In the genomic region with DNA sequence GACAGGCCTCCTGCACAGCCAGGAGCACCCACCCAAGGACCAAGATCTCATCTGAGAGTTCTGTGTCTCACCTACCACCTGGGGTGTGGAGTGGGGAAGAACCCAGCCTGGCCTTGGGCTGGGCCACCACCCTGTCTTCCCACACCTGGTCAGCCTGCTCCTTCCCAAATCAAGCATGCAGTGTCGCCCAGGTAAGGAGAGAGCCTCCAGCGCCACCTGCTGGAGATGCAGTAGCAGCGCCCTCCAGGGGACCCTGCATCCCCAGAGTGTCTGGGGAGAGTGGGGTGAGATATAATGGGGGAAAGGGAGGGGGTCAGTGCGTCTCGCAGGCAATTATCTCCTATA, we compare ENCODE assay signal across 9 cellular contexts. TPM values are rescaled to one million over a fixed set of nuclear protein-coding genes. Genes with fewer than 3 reads are reported as not detected.
DNase-seq lines count a peak whose midpoint lies in the region; ATAC-seq and TF ChIP-seq lines count a peak whose summit lies in the region.
"Had no signal": no experiment of that assay in that cellular context is flagged by ENCODE, and none has a peak within 500 bp of the region (broad histone marks: within the 10 kb centered on the region; RNA-seq: fewer than 3 reads in every experiment).

No MANE protein-coding gene starts in this region.

- H3K4me2 ChIP-seq in SU-DHL-6 (ENCODE audit: low read depth, low read length, poor library complexity, severe bottlenecking), result no peak overlapping the region

- no peak overlapping the region for H3K4me3 Mint-ChIP-seq in activated naive CD8-positive, alpha-beta T cell treated with anti-CD3 and anti-CD28 coated beads, Interleukin-2, amount 50 U/mL, for 24 hours

- H3K36me3 ChIP-seq in SU-DHL-6 (ENCODE audit: low read length), result no peaks in the 10 kb centered on the region

- no peaks in the 10 kb centered on the region for H3K4me1 Mint-ChIP-seq in activated naive CD8-positive, alpha-beta T cell treated with anti-CD3 and anti-CD28 coated beads, Interleukin-2, amount 50 U/mL, for 24 hours

- H3K27ac ChIP-seq in SU-DHL-6 (ENCODE audit: low read depth, low read length) (no peak overlapping the region), right cardiac atrium (ENCODE audit: low read length) (no peak overlapping the region)

- H3K9ac ChIP-seq in SU-DHL-6 (ENCODE audit: low read length), result no peak overlapping the region

- H2AFZ ChIP-seq in SU-DHL-6 (ENCODE audit: low read depth, low read length, severe bottlenecking), result no peak overlapping the region

- TF ChIP-seq CTCF in SU-DHL-6 (IDR thresholded peaks at IDR 0.05; ENCODE audit: insufficient read depth, low read length, poor library complexity, severe bottlenecking), result peak; percentile 98

- WGBS in right cardiac atrium, result 0% methylated on average over 5 of the region's 5 CpGs

- intact Hi-C loops in right cardiac atrium (cut with DNase I), result loop anchor here (1.0 to 5.0 kb wide), 3 partner anchors 55 to 57 kb away; no protein-coding TSS in a partner anchor

- H3K27me3 ChIP-seq in SU-DHL-6 (ENCODE audit: low read length) (no peaks in the 10 kb centered on the region), right cardiac atrium (ENCODE audit: control insufficient read depth, insufficient read depth) (no peaks in the 10 kb centered on the region)

- H3K9me3 Mint-ChIP-seq in activated naive CD8-positive, alpha-beta T cell treated with anti-CD3 and anti-CD28 coated beads, Interleukin-2, amount 50 U/mL, for 24 hours, result no peaks in the 10 kb centered on the region

- H3K36me3 Mint-ChIP-seq in activated naive CD8-positive, alpha-beta T cell treated with anti-CD3 and anti-CD28 coated beads, Interleukin-2, amount 50 U/mL, for 24 hours (ENCODE audit: low read depth), result no peaks in the 10 kb centered on the region

- H3K4me3 ChIP-seq in SU-DHL-6 (ENCODE audit: insufficient read depth, low read length, poor library complexity, severe bottlenecking) (no peak overlapping the region), right cardiac atrium (ENCODE audit: low read length) (no peak overlapping the region)

- no peak overlapping the region for H3K27ac Mint-ChIP-seq in activated naive CD8-positive, alpha-beta T cell treated with anti-CD3 and anti-CD28 coated beads, Interleukin-2, amount 50 U/mL, for 24 hours

- H3K9me2 ChIP-seq in SU-DHL-6 (replicated peaks; ENCODE audit: insufficient read depth, low read length), result no peaks in the 10 kb centered on the region

- H3K79me2 ChIP-seq in SU-DHL-6 (ENCODE audit: insufficient read depth, low read length), result no peaks in the 10 kb centered on the region

- H4K20me1 ChIP-seq in SU-DHL-6 (ENCODE audit: low read depth, low read length), result no peaks in the 10 kb centered on the region

- peak; percentile 88 for ATAC-seq in activated naive CD8-positive, alpha-beta T cell treated with anti-CD3 and anti-CD28 coated beads, Interleukin-2, amount 50 U/mL, for 24 hours
- ATAC-seq in right cardiac atrium (peak; percentile 82), GM21528 (IDR thresholded peaks at IDR 0.05; ENCODE audit: low FRiP score, unreplicated experiment) (no peak), GM18502 (IDR thresholded peaks at IDR 0.05; ENCODE audit: poor library complexity, unreplicated experiment) (no peak)

- no peaks in the 10 kb centered on the region for H3K4me1 ChIP-seq in right cardiac atrium (ENCODE audit: control insufficient read depth, insufficient read depth, low read length)

- H3F3A ChIP-seq in SU-DHL-6 (ENCODE audit: insufficient read depth), result no peaks in the 10 kb centered on the region; the same call in 1 of the 2 replicates

- peak; percentile 71 for DNase-seq in ELF-1 (ENCODE audit: low read depth, low spot score)
- DNase-seq in Kasumi-1 (lab: John Stamatoyannopoulos, UW), result peak; percentile 13 to 40
- peak; percentile 74 for DNase-seq in activated naive CD8-positive, alpha-beta T cell treated with anti-CD3 and anti-CD28 coated beads, Interleukin-2, amount 50 U/mL, for 24 hours
- peak; percentile 60 to 85 (median 83) for DNase-seq in right cardiac atrium
- DNase-seq in stimulated activated CD4-positive, alpha-beta T cell treated with anti-CD3 and anti-CD28 coated beads, Interleukin-12 subunit alpha, Interleukin-12 subunit beta, amount 100 ng/mL, for 4 hours, result peak; percentile 73

- no peaks in the 10 kb centered on the region for H3K9me3 ChIP-seq in SU-DHL-6 (ENCODE audit: insufficient read depth, low read length)
- H3K9me3 ChIP-seq in right cardiac atrium (ENCODE audit: control insufficient read depth, low read length), result no peaks in the 10 kb centered on the region

- H3K27me3 Mint-ChIP-seq in activated naive CD8-positive, alpha-beta T cell treated with anti-CD3 and anti-CD28 coated beads, Interleukin-2, amount 50 U/mL, for 24 hours, result peaks cover 31% of the 10 kb centered on the region

RNA-seq across cellular contexts. Expression of a gene that starts 32.3 kb away (rescaled TPM):
- 10 to 100 TPM; 34.6 to 38.1 (median 36.3) TPM for total RNA-seq in right cardiac atrium
- polyA plus RNA-seq in right cardiac atrium, result 37.3 TPM

RNA-seq across cellular contexts. Expression of a gene that starts 35.1 kb away (rescaled TPM):
- 1,000 to 10,000 TPM in 1 of 4 donors, 100 to 1,000 TPM in 1, 10 to 100 TPM in 2; 37.1 to 2,245 (median 160) TPM for total RNA-seq in right cardiac atrium
- 1,679 TPM for polyA plus RNA-seq in right cardiac atrium
- total RNA-seq: T-helper 2 cell treated with Interferon-gamma antibody and Interleukin-4, amounts not matched to agents 100 ng/mL and 5 ng/mL, for 36 hours had no signal

RNA-seq across cellular contexts. Expression of a gene that starts 40.6 kb away (rescaled TPM):
- 10 to 100 TPM; 49.5 to 77.8 (median 63.1) TPM for total RNA-seq in right cardiac atrium
- 51.0 TPM for polyA plus RNA-seq in right cardiac atrium

RNA-seq across cellular contexts. Expression of a gene that starts 46.3 kb away (rescaled TPM):
- over 10,000 TPM; 26,185 to 59,291 (median 38,228) TPM for total RNA-seq in right cardiac atrium
- polyA plus RNA-seq in right cardiac atrium, result 45,715 TPM
- total RNA-seq: T-helper 2 cell treated with Interferon-gamma antibody and Interleukin-4, amounts not matched to agents 100 ng/mL and 5 ng/mL, for 36 hours had no signal

Comparison
In these comparisons a context has a peak if more than half of its experiments do, and no peak if none do; other contexts are left out.
1. DNase-seq: peak in every context shown above with its lines; median percentile 83 in right cardiac atrium; 74 in activated naive CD8-positive, alpha-beta T cell treated with anti-CD3 and anti-CD28 coated beads, Interleukin-2, amount 50 U/mL, for 24 hours; 73 in stimulated activated CD4-positive, alpha-beta T cell treated with anti-CD3 and anti-CD28 coated beads, Interleukin-12 subunit alpha, Interleukin-12 subunit beta, amount 100 ng/mL, for 4 hours; 71 in ELF-1; 26 in Kasumi-1.
2. ATAC-seq: peak in activated naive CD8-positive, alpha-beta T cell treated with anti-CD3 and anti-CD28 coated beads, Interleukin-2, amount 50 U/mL, for 24 hours (single experiment) and right cardiac atrium (2 of 2); none in GM21528 (single experiment) and GM18502 (single experiment).